ENCODE assay signal across 2 cellular contexts in the genomic region with DNA sequence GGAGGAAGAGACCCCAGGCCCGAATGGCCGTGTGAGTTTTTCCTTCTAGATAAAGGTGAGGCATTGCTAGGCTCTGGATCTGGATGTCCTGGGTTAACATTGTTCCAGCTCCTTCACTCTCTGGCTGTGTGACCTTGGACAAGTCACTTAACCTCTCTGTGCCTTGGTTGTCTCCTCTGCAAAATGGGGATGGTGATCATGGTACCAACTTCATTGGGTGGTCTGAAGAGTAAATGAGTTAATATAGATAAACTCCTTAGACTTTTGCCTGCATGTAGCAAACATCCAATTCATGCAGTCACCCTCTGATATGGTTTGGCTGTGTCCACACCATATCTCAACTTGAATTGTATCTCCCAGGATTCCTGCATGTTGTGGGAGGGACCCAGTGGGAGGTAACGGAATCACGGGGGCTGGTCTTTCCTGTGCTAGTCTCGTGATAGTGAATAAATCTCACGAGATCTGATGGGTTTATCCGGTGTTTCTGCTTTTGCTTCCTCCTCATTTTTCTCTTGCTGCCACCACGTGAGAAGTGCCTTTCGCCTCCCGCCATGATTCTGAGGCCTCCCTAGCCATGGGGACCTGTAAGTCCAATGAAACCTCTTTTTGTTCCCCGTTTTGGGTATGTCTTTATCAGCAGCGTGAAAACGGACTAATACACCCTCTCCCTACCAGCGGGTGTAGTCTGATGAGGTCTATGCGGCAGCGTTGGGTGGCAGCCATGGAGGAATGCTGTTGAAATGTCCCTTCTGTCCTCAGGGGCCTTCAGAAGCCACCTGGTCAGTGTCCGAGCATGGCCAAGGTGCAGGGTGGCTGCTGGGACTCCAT.
TF ChIP-seq lines count a peak whose summit lies in the region.

No MANE protein-coding gene starts in this region.

TF ChIP-seq in HepG2, 621 proteins besides CTCF, POLR2A, EP300 and RAD21:
- TF ChIP-seq, protein P1, sequence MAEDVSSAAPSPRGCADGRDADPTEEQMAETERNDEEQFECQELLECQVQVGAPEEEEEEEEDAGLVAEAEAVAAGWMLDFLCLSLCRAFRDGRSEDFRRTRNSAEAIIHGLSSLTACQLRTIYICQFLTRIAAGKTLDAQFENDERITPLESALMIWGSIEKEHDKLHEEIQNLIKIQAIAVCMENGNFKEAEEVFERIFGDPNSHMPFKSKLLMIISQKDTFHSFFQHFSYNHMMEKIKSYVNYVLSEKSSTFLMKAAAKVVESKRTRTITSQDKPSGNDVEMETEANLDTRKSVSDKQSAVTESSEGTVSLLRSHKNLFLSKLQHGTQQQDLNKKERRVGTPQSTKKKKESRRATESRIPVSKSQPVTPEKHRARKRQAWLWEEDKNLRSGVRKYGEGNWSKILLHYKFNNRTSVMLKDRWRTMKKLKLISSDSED (CRISPR knock-in tag; IDR thresholded peaks at IDR 0.05), result no peak
- peak; percentile 24; the same call in 1 of the 2 replicates for TF ChIP-seq ZNF768 (CRISPR knock-in tag; IDR thresholded peaks at IDR 0.05)

TF ChIP-seq in H1, 55 proteins besides CTCF, POLR2A, EP300 and RAD21:
- no peak for TF ChIP-seq BACH1 (IDR thresholded peaks at IDR 0.05; ENCODE audit: low read length)
- no peak for TF ChIP-seq HDAC6 (IDR thresholded peaks at IDR 0.05; ENCODE audit: low read depth, low read length)
- TF ChIP-seq KDM1A (IDR thresholded peaks at IDR 0.05; ENCODE audit: borderline replicate concordance, low read length), result 0 out of 2 replicates have a peak, but pooled peaks have one; percentile 10
